Comparison of ENCODE assay signal across 9 cellular contexts in the genomic region with DNA sequence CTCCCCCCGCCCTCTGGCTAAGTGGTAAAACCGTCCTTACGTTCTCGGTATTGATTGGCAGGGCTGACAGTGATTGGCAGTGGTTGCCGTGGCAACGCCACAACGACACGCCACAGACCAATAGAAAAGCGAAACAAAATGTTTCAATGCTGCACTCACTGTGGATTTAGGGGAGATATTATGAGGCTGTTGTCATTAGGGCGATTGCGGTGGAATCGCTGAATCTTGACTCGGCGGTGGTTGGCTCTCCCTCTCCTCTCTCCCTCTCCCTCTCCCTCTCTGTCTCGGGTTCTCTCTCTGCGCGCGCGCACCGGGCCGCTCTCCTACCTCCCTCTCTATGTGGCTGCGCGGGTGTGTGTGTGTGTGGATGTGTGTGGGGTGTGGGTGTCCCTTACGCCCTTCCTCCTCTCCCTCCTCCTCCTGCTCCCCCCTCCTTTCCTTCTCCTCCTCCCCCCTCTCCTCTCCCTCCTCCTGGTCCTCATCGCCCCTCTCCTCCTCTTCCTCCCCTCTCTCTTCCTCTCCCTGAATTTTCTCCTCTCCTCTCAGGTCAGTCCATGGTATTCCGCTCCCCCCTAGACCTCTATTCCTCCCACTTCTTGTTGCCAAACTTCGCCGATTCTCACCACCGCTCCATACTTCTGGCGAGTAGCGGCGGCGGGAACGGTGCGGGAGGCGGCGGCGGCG. TPM values are rescaled to one million over a fixed set of nuclear protein-coding genes. Genes with fewer than 3 reads are reported as not detected.
DNase-seq lines count a peak whose midpoint lies in the region; ATAC-seq, FAIRE-seq and TF ChIP-seq lines count a peak whose summit lies in the region.
"Had no signal": no experiment of that assay in that cellular context is flagged by ENCODE, and none has a peak within 500 bp of the region (broad histone marks: within the 10 kb centered on the region; RNA-seq: fewer than 3 reads in every experiment).

Gene SIX3 (plus strand): TSS at position 152 of the 684 bp plus-strand sequence. CDS start 403 bp downstream, at position 555.

- TF ChIP-seq CTCF in bronchial epithelial cell (IDR thresholded peaks at IDR 0.05; ENCODE audit: insufficient read depth, low read length, severe bottlenecking) (no peak), mesothelial cell of epicardium (IDR thresholded peaks at IDR 0.05; ENCODE audit: unreplicated experiment) (no peak), type B pancreatic cell (conservative IDR thresholded peaks at IDR 0.05) (no peak)

- peaks cover 30% of the 10 kb centered on the region for H3K4me1 Mint-ChIP-seq in mesothelial cell of epicardium
- peaks cover 24% of the 10 kb centered on the region for H3K4me1 Mint-ChIP-seq in type B pancreatic cell (ENCODE audit: unreplicated experiment)

- no peaks in the 10 kb centered on the region for H3K36me3 ChIP-seq in bronchial epithelial cell (ENCODE audit: control insufficient read depth, insufficient read depth, low read length)

- H3K27me3 ChIP-seq in bronchial epithelial cell (ENCODE audit: control insufficient read depth, insufficient read depth, low read length): peaks cover 69% of the 10 kb centered on the region

- H3K27ac Mint-ChIP-seq in mesothelial cell of epicardium (no peak within 1 kb of the TSS), type B pancreatic cell (peak within 1 kb of the TSS; percentile 29)

- H3K4me3 Mint-ChIP-seq in mesothelial cell of epicardium (peak within 1 kb of the TSS; percentile 22), type B pancreatic cell (peak within 1 kb of the TSS; percentile 82)

- peaks cover 94% of the 10 kb centered on the region for H3K27me3 Mint-ChIP-seq in mesothelial cell of epicardium (ENCODE audit: low read depth)
- peaks cover 92% of the 10 kb centered on the region for H3K27me3 Mint-ChIP-seq in type B pancreatic cell

- DNase-seq in SKM-1 treated with dmso at 0.1 percent for 144 hours (lab: John Stamatoyannopoulos, UW; ENCODE audit: unreplicated experiment): peak; percentile 19
- no peak for DNase-seq in SKM-1 (lab: John Stamatoyannopoulos, UW; ENCODE audit: unreplicated experiment)
- DNase-seq in NCI-H82 (lab: John Stamatoyannopoulos, UW): peak; percentile 99
- DNase-seq in bronchial epithelial cell (ENCODE audit: low read depth): no peak
- DNase-seq in mesothelial cell of epicardium (ENCODE audit: low spot score in 2 of 2, unreplicated experiment in 2 of 2): no peak
- no peak for DNase-seq in type B pancreatic cell (ENCODE audit: extremely low spot score, unreplicated experiment)
- DNase-seq: DND-41 had no signal

- H3K9me3 Mint-ChIP-seq in mesothelial cell of epicardium: no peaks in the 10 kb centered on the region
- no peaks in the 10 kb centered on the region for H3K9me3 Mint-ChIP-seq in type B pancreatic cell

- no peak for FAIRE-seq in bronchial epithelial cell (lab: Jason Lieb, UNC)

- ATAC-seq in HG02588 (IDR thresholded peaks at IDR 0.05; ENCODE audit: unreplicated experiment) (peak; percentile 60), HG03095 (IDR thresholded peaks at IDR 0.05; ENCODE audit: unreplicated experiment) (no peak)

- peak within 1 kb of the TSS; percentile 10 for H3K4me3 ChIP-seq in bronchial epithelial cell (ENCODE audit: low read depth, low read length)

- no peaks in the 10 kb centered on the region for H3K36me3 Mint-ChIP-seq in mesothelial cell of epicardium
- H3K36me3 Mint-ChIP-seq in type B pancreatic cell: no peaks in the 10 kb centered on the region

RNA-seq across cellular contexts. Expression of gene SIX3, which starts in this region (rescaled TPM):
- not detected in 2 replicates for total RNA-seq in bronchial epithelial cell
- not detected in 3 replicates for total RNA-seq in mesothelial cell of epicardium
- 0.68 TPM in 1 of 2 replicates, not detected in the other for total RNA-seq in type B pancreatic cell (ENCODE audit: low replicate concordance)

Comparison
In these comparisons a context has a peak if more than half of its experiments do, and no peak if none do; other contexts are left out.
1. DNase-seq: peak in SKM-1 treated with dmso at 0.1 percent for 144 hours (single experiment) and NCI-H82 (single experiment); none in SKM-1 (single experiment), bronchial epithelial cell (single experiment), mesothelial cell of epicardium (0 of 2) and type B pancreatic cell (single experiment).